17 cellular contexts compared by ENCODE assay signal in genomic region chrX:29687687-29688086, GRCh38.
DNase-seq lines count a peak whose midpoint lies in the region; ATAC-seq and TF ChIP-seq lines count a peak whose summit lies in the region.
"Had no signal": no experiment of that assay in that cellular context is flagged by ENCODE, and none has a peak within 500 bp of the region (broad histone marks: within the 10 kb centered on the region; RNA-seq: fewer than 3 reads in every experiment).

No MANE protein-coding gene starts in this region.

- H3K27ac Mint-ChIP-seq in activated T-helper 17 cell treated with anti-CD3 and anti-CD28 coated beads, Interleukin-2, amount 50 U/mL, for 72 hours = no peak overlapping the region
- H3K27ac Mint-ChIP-seq in CD4-positive, alpha-beta T cell = no peak overlapping the region

- no peaks in the 10 kb centered on the region for H3K9me3 ChIP-seq in CD4-positive, alpha-beta T cell (ENCODE audit: control insufficient read depth, low read length)
- no peaks in the 10 kb centered on the region for H3K9me3 ChIP-seq in WERI-Rb-1 (ENCODE audit: severe bottlenecking)
- H3K9me3 ChIP-seq: BLaER1, HAP-1 had no signal

- in situ Hi-C loops in ACHN (cut with HindIII; ENCODE audit: low pct_ligation_motif_present, low pct_unique_long_range_greater_than_20kb, low sequenced_read_pairs) = no loop called here
- in situ Hi-C loops in astrocyte of the spinal cord (cut with HindIII; ENCODE audit: low sequenced_read_pairs) = no loop called here

- H3K27me3 Mint-ChIP-seq in activated T-helper 17 cell treated with anti-CD3 and anti-CD28 coated beads, Interleukin-2, amount 50 U/mL, for 72 hours = no peaks in the 10 kb centered on the region
- H3K27me3 Mint-ChIP-seq in CD4-positive, alpha-beta T cell = no peaks in the 10 kb centered on the region

- CTCF ChIA-PET in CD4-positive, alpha-beta T cell (lab: Charles Lee) = no interaction called here

- no peak overlapping the region for H3K4me3 Mint-ChIP-seq in activated T-helper 17 cell treated with anti-CD3 and anti-CD28 coated beads, Interleukin-2, amount 50 U/mL, for 72 hours
- no peak overlapping the region for H3K4me3 Mint-ChIP-seq in CD4-positive, alpha-beta T cell

- H3K36me3 Mint-ChIP-seq in activated T-helper 17 cell treated with anti-CD3 and anti-CD28 coated beads, Interleukin-2, amount 50 U/mL, for 72 hours (ENCODE audit: low read depth) = no peaks in the 10 kb centered on the region
- no peaks in the 10 kb centered on the region for H3K36me3 Mint-ChIP-seq in CD4-positive, alpha-beta T cell (ENCODE audit: low read depth)

- DNase-seq in ACHN (peak; percentile 26), HT-29 (ENCODE audit: low spot score) (peak; percentile 4), astrocyte of the spinal cord (ENCODE audit: low read depth, low spot score) (peak; percentile 64), iPS-NIHi7 (ENCODE audit: extremely low spot score) (peak; percentile 20), erythroblast (lab: John Stamatoyannopoulos, UW) (no peak), WERI-Rb-1 (no peak)
- no peak for DNase-seq in CD4-positive, alpha-beta T cell
- DNase-seq: Kasumi-1; kidney; NCI-H510A; nucleus accumbens; stimulated activated CD4-positive, alpha-beta T cell treated with anti-CD3 and anti-CD28 coated beads, Interleukin-1b, Interleukin-23, amount 100 ng/mL, for 48 hours; stimulated activated naive CD8-positive, alpha-beta T cell treated with anti-CD3 and anti-CD28 coated beads, Interleukin-15, Interleukin-2, amounts not matched to agents 100 U/mL and 50 U/mL, for 24 hours; T-helper 1 cell had no signal

- H3K27ac ChIP-seq in CD4-positive, alpha-beta T cell (ENCODE audit: low read depth, low read length) = no peak overlapping the region
- H3K27ac ChIP-seq in WERI-Rb-1 = no peak overlapping the region
- H3K27ac ChIP-seq: BLaER1 had no signal

- no peaks in the 10 kb centered on the region for H3K9me3 Mint-ChIP-seq in activated T-helper 17 cell treated with anti-CD3 and anti-CD28 coated beads, Interleukin-2, amount 50 U/mL, for 72 hours
- peaks cover 4% of the 10 kb centered on the region for H3K9me3 Mint-ChIP-seq in CD4-positive, alpha-beta T cell

- POLR2A ChIA-PET in CD4-positive, alpha-beta T cell (lab: Charles Lee) = no interaction called here

- intact Hi-C loops in CD4-positive, alpha-beta T cell (cut with DNase I, micrococcal nuclease) = no loop called here

- H3K36me3 ChIP-seq in WERI-Rb-1 = no peaks in the 10 kb centered on the region
- H3K36me3 ChIP-seq: BLaER1, HAP-1 had no signal

- TF ChIP-seq CTCF in astrocyte of the spinal cord (IDR thresholded peaks at IDR 0.05; ENCODE audit: low read depth, low read length) (peak; percentile 24), WERI-Rb-1 (IDR thresholded peaks at IDR 0.05; ENCODE audit: low read depth, low read length) (no peak)
- no peak for TF ChIP-seq CTCF in CD4-positive, alpha-beta T cell (IDR thresholded peaks at IDR 0.05)

- TF ChIP-seq POLR2A in erythroblast (IDR thresholded peaks at IDR 0.05; ENCODE audit: low read length) = no peak

- no peaks in the 10 kb centered on the region for H3K27me3 ChIP-seq in CD4-positive, alpha-beta T cell (ENCODE audit: control insufficient read depth, insufficient read depth, low read length)
- peaks cover 6% of the 10 kb centered on the region for H3K27me3 ChIP-seq in WERI-Rb-1 (ENCODE audit: insufficient read depth, low read depth, severe bottlenecking)
- H3K27me3 ChIP-seq: BLaER1 had no signal

- ATAC-seq in activated T-helper 17 cell treated with anti-CD3 and anti-CD28 coated beads, Interleukin-2, amount 50 U/mL, for 72 hours (replicated peaks) = no peak
- no peak for ATAC-seq in CD4-positive, alpha-beta T cell (ENCODE audit: poor library complexity)
- ATAC-seq: stimulated activated naive CD8-positive, alpha-beta T cell treated with anti-CD3 and anti-CD28 coated beads, Interleukin-15, Interleukin-2, amounts not matched to agents 100 U/mL and 50 U/mL, for 24 hours had no signal

- no peak overlapping the region for H3K4me3 ChIP-seq in astrocyte of the spinal cord (ENCODE audit: low read depth, low read length)
- no peak overlapping the region for H3K4me3 ChIP-seq in WERI-Rb-1 (ENCODE audit: low read depth, low read length)
- H3K4me3 ChIP-seq: BLaER1, HAP-1 had no signal

- no peaks in the 10 kb centered on the region for H3K4me1 Mint-ChIP-seq in activated T-helper 17 cell treated with anti-CD3 and anti-CD28 coated beads, Interleukin-2, amount 50 U/mL, for 72 hours
- H3K4me1 Mint-ChIP-seq in CD4-positive, alpha-beta T cell (ENCODE audit: low read depth) = no peaks in the 10 kb centered on the region

Comparison
In these comparisons a context has a peak if more than half of its experiments do, and no peak if none do; other contexts are left out.
1. DNase-seq: peak in ACHN (single experiment), HT-29 (single experiment), astrocyte of the spinal cord (single experiment) and iPS-NIHi7 (single experiment); none in CD4-positive, alpha-beta T cell (0 of 10), erythroblast (0 of 2) and WERI-Rb-1 (single experiment).